36 cellular contexts compared by ENCODE assay signal in genomic region chr20:17673082-17673481, GRCh38. TPM values are rescaled to one million over a fixed set of nuclear protein-coding genes. Genes with fewer than 3 reads are reported as not detected.
"Had no signal": no experiment of that assay in that cellular context is flagged by ENCODE, and none has a peak within 500 bp of the region (broad histone marks: within the 10 kb centered on the region; RNA-seq: fewer than 3 reads in every experiment).

No MANE protein-coding gene starts in this region.

- H3K36me3 Mint-ChIP-seq: activated naive CD4-positive, alpha-beta T cell treated with anti-CD3 and anti-CD28 coated beads, Interleukin-2, amount 50 U/mL, for 72 hours had no signal

- H3K9me3 Mint-ChIP-seq: activated naive CD4-positive, alpha-beta T cell treated with anti-CD3 and anti-CD28 coated beads, Interleukin-2, amount 50 U/mL, for 72 hours; activated naive CD8-positive, alpha-beta T cell treated with anti-CD3 and anti-CD28 coated beads, Interleukin-2, amount 50 U/mL, for 24 hours; activated T-helper 1 cell treated with anti-CD3 and anti-CD28 coated beads, Interleukin-12 subunit alpha, Interleukin-12 subunit beta, Interleukin-2, Interleukin-4 antibody, amounts not matched to agents 30 ng/mL and 10 ng/mL and 1 ng/mL, durations not matched to agents 14 hours and 24 hours and 36 hours; brain; central memory CD8-positive, alpha-beta T cell; WTC11 had no signal

- DNase-seq: activated CD4-positive, alpha-beta T cell treated with anti-CD3 and anti-CD28 coated beads for 48 hours; activated CD4-positive, alpha-beta T cell treated with anti-CD3 and anti-CD28 coated beads, Interleukin-2, amount 50 U/mL, for 4 hours; activated CD4-positive, CD25-positive, alpha-beta regulatory T cell treated with anti-CD3 and anti-CD28 coated beads, Interleukin-2, amount 50 U/mL, for 72 hours; activated CD8-positive, alpha-beta memory T cell treated with anti-CD3 and anti-CD28 coated beads, Interleukin-2, amount 50 U/mL, for 48 hours; activated CD8-positive, alpha-beta T cell treated with anti-CD3 and anti-CD28 coated beads, Interleukin-2, amount 10 ng/mL, durations not matched to agents 7 days and 5 days; activated effector memory CD4-positive, alpha-beta T cell treated with anti-CD3 and anti-CD28 coated beads, Interleukin-2, amount 50 U/mL, for 16 hours; activated naive CD4-positive, alpha-beta T cell treated with Interleukin-2 at 50 U/mL for 16 hours; activated naive CD8-positive, alpha-beta T cell treated with anti-CD3 and anti-CD28 coated beads, Interleukin-2, amount 50 U/mL, for 24 hours; activated T-cell treated with anti-CD3 and anti-CD28 coated beads, Interleukin-2, amount 50 U/mL, for 1 hour; amniotic stem cell; NCI-H1092; NCI-H1417 treated with DMSO at 0.1 percent for 48 hours; NCI-H1694; NCI-H2029; NCI-H2107; NCI-H2171 treated with DMSO at 0.1 percent for 48 hours; NCI-H345; NCI-H510A; NCI-H526 treated with DMSO at 0.1 percent for 48 hours; NCI-H82; OCI-M1; SHP77; SW 1271 had no signal

- H3K27ac ChIP-seq: ascending aorta, KMS-11, RWPE1, SJSA1 had no signal

- H3K27ac Mint-ChIP-seq: activated CD8-positive, alpha-beta T cell treated with anti-CD3 and anti-CD28 coated beads, Interleukin-2, amount 10 ng/mL, durations not matched to agents 7 days and 5 days; activated naive CD8-positive, alpha-beta T cell treated with anti-CD3 and anti-CD28 coated beads, Interleukin-2, amount 50 U/mL, for 24 hours; brain; WTC11 had no signal

- H3K27me3 ChIP-seq: ascending aorta, SJSA1 had no signal

- H3K27me3 Mint-ChIP-seq: activated naive CD8-positive, alpha-beta T cell treated with anti-CD3 and anti-CD28 coated beads, Interleukin-2, amount 50 U/mL, for 24 hours; brain; central memory CD8-positive, alpha-beta T cell had no signal

- ATAC-seq: activated CD8-positive, alpha-beta T cell treated with anti-CD3 and anti-CD28 coated beads, Interleukin-2, amount 10 ng/mL, durations not matched to agents 7 days and 5 days; activated naive CD8-positive, alpha-beta T cell treated with anti-CD3 and anti-CD28 coated beads, Interleukin-2, amount 50 U/mL, for 24 hours; Panc1; SK-N-SH treated with all-trans-retinoic acid at 6 μM for 48 hours; WTC11 had no signal

- H3K4me3 ChIP-seq: ascending aorta, SJSA1 had no signal

- H3K9me3 ChIP-seq: ascending aorta, SJSA1 had no signal

- H3K4me3 Mint-ChIP-seq: activated CD8-positive, alpha-beta T cell treated with anti-CD3 and anti-CD28 coated beads, Interleukin-2, amount 10 ng/mL, durations not matched to agents 7 days and 5 days; activated naive CD8-positive, alpha-beta T cell treated with anti-CD3 and anti-CD28 coated beads, Interleukin-2, amount 50 U/mL, for 24 hours; activated T-helper 1 cell treated with anti-CD3 and anti-CD28 coated beads, Interleukin-12 subunit alpha, Interleukin-12 subunit beta, Interleukin-2, Interleukin-4 antibody, amounts not matched to agents 30 ng/mL and 10 ng/mL and 1 ng/mL, durations not matched to agents 14 hours and 24 hours and 36 hours; brain; central memory CD8-positive, alpha-beta T cell; WTC11 had no signal

RNA-seq across cellular contexts. Expression of gene BANF2, which starts 26.7 kb away (rescaled TPM):
- total RNA-seq: activated CD8-positive, alpha-beta T cell treated with anti-CD3 and anti-CD28 coated beads, Interleukin-2, amount 10 ng/mL, durations not matched to agents 7 days and 5 days; activated naive CD4-positive, alpha-beta T cell treated with anti-CD3 and anti-CD28 coated beads, Interleukin-2, amount 50 U/mL, for 72 hours; activated T-helper 1 cell treated with anti-CD3 and anti-CD28 coated beads, Interleukin-12 subunit alpha, Interleukin-12 subunit beta, Interleukin-2, Interleukin-4 antibody, amounts not matched to agents 30 ng/mL and 10 ng/mL and 1 ng/mL, durations not matched to agents 14 hours and 24 hours and 36 hours; ascending aorta; MCF 10A; SJSA1; T-helper 1 cell treated with Interleukin-12 subunit alpha and Interleukin-12 subunit beta and Interleukin-4 antibody, amounts not matched to agents 30 ng/mL and 1 ng/mL, for 36 hours; WTC11 had no signal
